Comparison of ENCODE assay signal across 8 cellular contexts in genomic region chr12:6336859-6337744, GRCh38. TPM values are rescaled to one million over a fixed set of nuclear protein-coding genes. Genes with fewer than 3 reads are reported as not detected.
A peak's percentile ranks its signal among the peaks of the same experiment; 100 is the strongest.
DNase-seq lines count a peak whose midpoint lies in the region; ATAC-seq and TF ChIP-seq lines count a peak whose summit lies in the region.

No MANE protein-coding gene starts in this region.

- peaks cover 4% of the 10 kb centered on the region for H3K4me1 Mint-ChIP-seq in activated T-cell treated with anti-CD3 and anti-CD28 coated beads, Interleukin-2, amount 50 U/mL, for 24 hours (ENCODE audit: low read depth)

- intact Hi-C loops in Right ventricle myocardium superior (cut with DNase I) = loop anchor here (5.0 kb wide), 1 partner anchor 45 kb away; the partner anchor contains the start of gene LTBR
- intact Hi-C loops in spleen (cut with DNase I; ENCODE audit: low total_unique reads) = loop anchor here (10.0 kb wide), 2 partner anchors 128 to 208 kb away; no protein-coding TSS in a partner anchor

- TF ChIP-seq POLR2A in spleen (IDR thresholded peaks at IDR 0.05) = no peak

- H3K4me3 ChIP-seq in AG10803 (ENCODE audit: low read length) (peak overlapping the region; percentile 100), spleen (peak overlapping the region; percentile 22 to 97 (median 88))

- H3K9me3 ChIP-seq in KOPT-K1 (ENCODE audit: insufficient read depth, low read length, poor library complexity, severe bottlenecking) = no peaks in the 10 kb centered on the region
- H3K9me3 ChIP-seq in spleen = no peaks in the 10 kb centered on the region

- peak; percentile 0 for ATAC-seq in Right ventricle myocardium superior (ENCODE audit: poor library complexity)
- ATAC-seq in GM18868 (IDR thresholded peaks at IDR 0.05; ENCODE audit: unreplicated experiment) = no peak
- ATAC-seq in HG02981 (IDR thresholded peaks at IDR 0.05; ENCODE audit: unreplicated experiment) = no peak

- DNase-seq in AG10803 (ENCODE audit: low read depth) (no peak), Right ventricle myocardium superior (peak; percentile 51), spleen (peak; percentile 89), NCI-H69 (lab: John Stamatoyannopoulos, UW) (no peak)
- peak; percentile 63 for DNase-seq in activated T-cell treated with anti-CD3 and anti-CD28 coated beads, Interleukin-2, amount 50 U/mL, for 24 hours

- H3K4me1 ChIP-seq in spleen = peaks cover 62 to 99% (median 80%) of the 10 kb centered on the region in 6 donors

- peaks cover 43% of the 10 kb centered on the region for H3K36me3 Mint-ChIP-seq in activated T-cell treated with anti-CD3 and anti-CD28 coated beads, Interleukin-2, amount 50 U/mL, for 24 hours (ENCODE audit: low read depth)

- H3K27me3 Mint-ChIP-seq in activated T-cell treated with anti-CD3 and anti-CD28 coated beads, Interleukin-2, amount 50 U/mL, for 24 hours = no peaks in the 10 kb centered on the region

- 1 to 9% (median 2%) methylated on average over 15 of the region's 15 CpGs for WGBS in spleen, 5 donors

- peaks cover 29% of the 10 kb centered on the region for H3K36me3 ChIP-seq in KOPT-K1 (ENCODE audit: insufficient read depth, low read length)
- peaks cover 0 to 31% (median 25%) of the 10 kb centered on the region in 6 donors for H3K36me3 ChIP-seq in spleen

- no peak overlapping the region for H3K27ac Mint-ChIP-seq in activated T-cell treated with anti-CD3 and anti-CD28 coated beads, Interleukin-2, amount 50 U/mL, for 24 hours

- H3K4me3 Mint-ChIP-seq in activated T-cell treated with anti-CD3 and anti-CD28 coated beads, Interleukin-2, amount 50 U/mL, for 24 hours = no peak overlapping the region

- peaks cover 0 to 76% (median 0%) of the 10 kb centered on the region in 7 donors for H3K27me3 ChIP-seq in spleen (replicated peaks in 1 of 7)

- no peaks in the 10 kb centered on the region for H3K9me3 Mint-ChIP-seq in activated T-cell treated with anti-CD3 and anti-CD28 coated beads, Interleukin-2, amount 50 U/mL, for 24 hours

- peak overlapping the region; percentile 99 for H3K27ac ChIP-seq in KOPT-K1 (ENCODE audit: low read depth, low read length, poor library complexity, severe bottlenecking)
- H3K27ac ChIP-seq in spleen = peak overlapping the region; percentile 86 to 99 (median 96)

- TF ChIP-seq CTCF in AG10803 (conservative IDR thresholded peaks at IDR 0.05; ENCODE audit: low read length) (no peak), spleen (IDR thresholded peaks at IDR 0.05 in 8 of 11, conservative IDR thresholded peaks at IDR 0.05 in 3 of 11) (no peak)

RNA-seq across cellular contexts. Expression of gene TNFRSF1A, which starts 4.8 kb away (rescaled TPM):
- 47.9 TPM for total RNA-seq in Right ventricle myocardium superior
- total RNA-seq in spleen = 100 to 1,000 TPM; 153 to 578 (median 224) TPM
- polyA plus RNA-seq in spleen = 10 to 100 TPM; 22.5 to 40.6 (median 22.8) TPM

RNA-seq across cellular contexts. Expression of gene PLEKHG6, which starts 26.6 kb away (rescaled TPM):
- 0.22 TPM for total RNA-seq in Right ventricle myocardium superior
- 1 to 10 TPM in 1 of 7 donors, under 1 TPM in 2, not detected in 4; 0.19 to 1.2 (median 0.74) TPM for total RNA-seq in spleen
- polyA plus RNA-seq in spleen = under 1 TPM; 0.10 to 0.12 (median 0.11) TPM

RNA-seq across cellular contexts. Expression of gene SCNN1A, which starts 38.3 kb away (rescaled TPM):
- total RNA-seq in Right ventricle myocardium superior (not detected), spleen (1 to 10 TPM in 6 of 7 donors, under 1 TPM in 1; 0.84 to 8.6 (median 2.0) TPM)
- under 1 TPM; 0.17 to 0.22 (median 0.18) TPM for polyA plus RNA-seq in spleen

RNA-seq across cellular contexts. Expression of gene LTBR, which starts 46.9 kb away (rescaled TPM):
- total RNA-seq in Right ventricle myocardium superior (23.2 TPM), spleen (100 to 1,000 TPM in 3 of 7 donors, 10 to 100 TPM in 4; 49.0 to 155 (median 87.8) TPM)
- 10 to 100 TPM; 14.4 to 29.2 (median 15.7) TPM for polyA plus RNA-seq in spleen

Comparison
In these comparisons a context has a peak if more than half of its experiments do, and no peak if none do; other contexts are left out.
1. DNase-seq: peak in activated T-cell treated with anti-CD3 and anti-CD28 coated beads, Interleukin-2, amount 50 U/mL, for 24 hours (single experiment), Right ventricle myocardium superior (single experiment) and spleen (single experiment); none in AG10803 (single experiment) and NCI-H69 (single experiment).